In genomic region chr18:75130591-75131274, GRCh38 we compare ENCODE assay signal across 17 cellular contexts.
DNase-seq lines count a peak whose midpoint lies in the region; ATAC-seq, FAIRE-seq and TF ChIP-seq lines count a peak whose summit lies in the region.
"Had no signal": no experiment of that assay in that cellular context is flagged by ENCODE, and none has a peak within 500 bp of the region (broad histone marks: within the 10 kb centered on the region; RNA-seq: fewer than 3 reads in every experiment).

No MANE protein-coding gene starts in this region.

- DNase-seq in cardiac septum (ENCODE audit: low spot score) = peak; percentile 43
- no peak for DNase-seq in left ventricle myocardium superior
- peak; percentile 11 to 18 for DNase-seq in cardiac fibroblast (ENCODE audit: low read depth in 2 of 2)
- no peak for DNase-seq in mesenchymal stem cell
- DNase-seq in tibial artery = peak in 1 of 2 donors; percentile 29
- no peak for DNase-seq in activated CD4-positive, CD25-positive, alpha-beta regulatory T cell treated with anti-CD3 and anti-CD28 coated beads, Interleukin-2, amount 50 U/mL, for 72 hours
- no peak for DNase-seq in stimulated activated naive B cell treated with anti-CD40 and anti-IgM and Interleukin-4, amounts not matched to agents 10 μg/mL and 1 μg/mL and 100 μg/mL, for 72 hours
- DNase-seq in H54 (ENCODE audit: insufficient read length, low spot score) = no peak
- DNase-seq: activated CD4-positive, alpha-beta T cell treated with anti-CD3 and anti-CD28 coated beads, Interleukin-2, amount 50 U/mL, for 4 hours; activated effector memory CD4-positive, alpha-beta T cell treated with anti-CD3 and anti-CD28 coated beads, Interleukin-2, amount 50 U/mL, for 16 hours; DMS79 treated with DMSO at 0.1 percent for 48 hours; islet precursor cell had no signal

- no peak overlapping the region for H2AK5ac ChIP-seq in mesenchymal stem cell (ENCODE audit: low read length, severe bottlenecking)

- H3K4me3 Mint-ChIP-seq in stimulated activated naive B cell treated with anti-CD40 and anti-IgM and Interleukin-4, amounts not matched to agents 10 μg/mL and 1 μg/mL and 100 μg/mL, for 72 hours = no peak overlapping the region
- H3K4me3 Mint-ChIP-seq: central memory CD8-positive, alpha-beta T cell; type B pancreatic cell had no signal

- intact Hi-C loops in cardiac septum (cut with DNase I) (no loop called here), left ventricle myocardium superior (cut with micrococcal nuclease) (no loop called here), tibial artery (cut with DNase I; ENCODE audit: low total_unique reads) (no loop called here)

- H3K18ac ChIP-seq in mesenchymal stem cell (ENCODE audit: low read depth in 1 of 2, low read length in 2 of 2) = no peak overlapping the region

- no peak overlapping the region for H4K91ac ChIP-seq in mesenchymal stem cell (ENCODE audit: low read length)

- TF ChIP-seq CTCF in cardiac fibroblast (IDR thresholded peaks at IDR 0.05; ENCODE audit: low read depth, low read length) (no peak), tibial artery (IDR thresholded peaks at IDR 0.05) (no peak)

- H3K36me3 Mint-ChIP-seq in stimulated activated naive B cell treated with anti-CD40 and anti-IgM and Interleukin-4, amounts not matched to agents 10 μg/mL and 1 μg/mL and 100 μg/mL, for 72 hours = peaks cover 0 to 3% of the 10 kb centered on the region in 2 donors
- H3K36me3 Mint-ChIP-seq: type B pancreatic cell had no signal

- no peak overlapping the region for H2BK5ac ChIP-seq in mesenchymal stem cell (ENCODE audit: low read depth, low read length, poor library complexity, severe bottlenecking)

- ATAC-seq in left ventricle myocardium superior = no peak
- ATAC-seq in stimulated activated naive B cell treated with anti-CD40 and anti-IgM and Interleukin-4, amounts not matched to agents 10 μg/mL and 1 μg/mL and 100 μg/mL, for 72 hours (replicated peaks) = no peak

- H3K23ac ChIP-seq in mesenchymal stem cell (ENCODE audit: low read length in 2 of 2) = no peak overlapping the region

- H3K27me3 ChIP-seq in mesenchymal stem cell (ENCODE audit: control insufficient read depth in 1 of 2, insufficient read depth in 1 of 2, low read length in 2 of 2) = peaks cover 0 to 22% of the 10 kb centered on the region in 2 experiments
- peaks cover 0 to 17% of the 10 kb centered on the region in 2 donors for H3K27me3 ChIP-seq in tibial artery

- peaks cover 20 to 22% of the 10 kb centered on the region in 2 donors for H3K27me3 Mint-ChIP-seq in stimulated activated naive B cell treated with anti-CD40 and anti-IgM and Interleukin-4, amounts not matched to agents 10 μg/mL and 1 μg/mL and 100 μg/mL, for 72 hours

- no peaks in the 10 kb centered on the region for H3K36me3 ChIP-seq in mesenchymal stem cell (ENCODE audit: control insufficient read depth in 1 of 2, insufficient read depth in 2 of 2, low read depth in 1 of 2, low read length in 2 of 2)
- no peaks in the 10 kb centered on the region for H3K36me3 ChIP-seq in tibial artery

- H2BK12ac ChIP-seq in mesenchymal stem cell (ENCODE audit: low read length in 2 of 2) = no peak overlapping the region

- H3K4me3 ChIP-seq in cardiac fibroblast (replicated peaks in 1 of 2; ENCODE audit: low read depth in 2 of 2, low read length in 2 of 2) (no peak overlapping the region), mesenchymal stem cell (ENCODE audit: insufficient read depth in 1 of 2, low read depth in 1 of 2, low read length in 2 of 2) (peak overlapping the region in 1 of 2 experiments; percentile 50), tibial artery (peak overlapping the region; percentile 27 to 28)
- H3K4me3 ChIP-seq: smooth muscle cell had no signal

- 89% methylated on average over 10 of the region's 13 CpGs for WGBS in mesenchymal stem cell

- peaks cover 8 to 9% of the 10 kb centered on the region in 2 donors for H3K9me3 Mint-ChIP-seq in stimulated activated naive B cell treated with anti-CD40 and anti-IgM and Interleukin-4, amounts not matched to agents 10 μg/mL and 1 μg/mL and 100 μg/mL, for 72 hours
- H3K9me3 Mint-ChIP-seq: central memory CD8-positive, alpha-beta T cell; type B pancreatic cell had no signal

- H3K27ac ChIP-seq in mesenchymal stem cell (ENCODE audit: low read length, poor library complexity, severe bottlenecking) (no peak overlapping the region), tibial artery (no peak overlapping the region)

- H2AFZ ChIP-seq in mesenchymal stem cell (ENCODE audit: low read depth, low read length) = no peak overlapping the region

- FAIRE-seq in H54 (lab: Jason Lieb, UNC) = no peak
- FAIRE-seq: frontal cortex, GM19239 had no signal

- no peak overlapping the region for H4K8ac ChIP-seq in mesenchymal stem cell (ENCODE audit: low read length)

- no peak for TF ChIP-seq POLR2A in H54 (IDR thresholded peaks at IDR 0.05; ENCODE audit: low read depth, low read length)

- no peak overlapping the region for H3K4ac ChIP-seq in mesenchymal stem cell (ENCODE audit: low read depth in 1 of 2, low read length in 2 of 2)

- H3K27ac Mint-ChIP-seq in stimulated activated naive B cell treated with anti-CD40 and anti-IgM and Interleukin-4, amounts not matched to agents 10 μg/mL and 1 μg/mL and 100 μg/mL, for 72 hours = no peak overlapping the region
- H3K27ac Mint-ChIP-seq: type B pancreatic cell had no signal

- no peaks in the 10 kb centered on the region for H3K4me1 Mint-ChIP-seq in stimulated activated naive B cell treated with anti-CD40 and anti-IgM and Interleukin-4, amounts not matched to agents 10 μg/mL and 1 μg/mL and 100 μg/mL, for 72 hours

- no peak overlapping the region for H3K4me2 ChIP-seq in mesenchymal stem cell (ENCODE audit: low read length, poor library complexity, severe bottlenecking)
- H3K4me2 ChIP-seq: smooth muscle cell had no signal

- peak overlapping the region; percentile 33 for H3K9ac ChIP-seq in mesenchymal stem cell (ENCODE audit: low read length)

- no peak overlapping the region for H2BK15ac ChIP-seq in mesenchymal stem cell (ENCODE audit: low read depth, poor library complexity, severe bottlenecking)

- H3K9me3 ChIP-seq in mesenchymal stem cell (ENCODE audit: control insufficient read depth, low read length) = no peaks in the 10 kb centered on the region
- H3K9me3 ChIP-seq in tibial artery = no peaks in the 10 kb centered on the region

- H3K4me1 ChIP-seq in mesenchymal stem cell (ENCODE audit: control insufficient read depth, insufficient read depth, low read depth, low read length) (peaks cover 13% of the 10 kb centered on the region), tibial artery (peaks cover 0 to 9% (median 0%) of the 10 kb centered on the region in 4 donors)

- H3K79me1 ChIP-seq in mesenchymal stem cell (replicated peaks; ENCODE audit: low read length, poor library complexity, severe bottlenecking) = no peaks in the 10 kb centered on the region

- H3K14ac ChIP-seq in mesenchymal stem cell (ENCODE audit: low read length in 2 of 2) = no peak overlapping the region

- H2BK120ac ChIP-seq in mesenchymal stem cell (ENCODE audit: low read depth, low read length) = no peak overlapping the region

Comparison
In these comparisons a context has a peak if more than half of its experiments do, and no peak if none do; other contexts are left out.
1. DNase-seq: peak in cardiac septum (single experiment) and cardiac fibroblast (2 of 2); none in left ventricle myocardium superior (single experiment), mesenchymal stem cell (single experiment), activated CD4-positive, CD25-positive, alpha-beta regulatory T cell treated with anti-CD3 and anti-CD28 coated beads, Interleukin-2, amount 50 U/mL, for 72 hours (single experiment), stimulated activated naive B cell treated with anti-CD40 and anti-IgM and Interleukin-4, amounts not matched to agents 10 μg/mL and 1 μg/mL and 100 μg/mL, for 72 hours (single experiment) and H54 (single experiment).
2. H3K4me3 ChIP-seq: peak in tibial artery (2 of 2); none in cardiac fibroblast (0 of 2).